8 cellular contexts compared by ENCODE assay signal in genomic region chr2:69026026-69026425, GRCh38. TPM values are rescaled to one million over a fixed set of nuclear protein-coding genes. Genes with fewer than 3 reads are reported as not detected.
DNase-seq lines count a peak whose midpoint lies in the region; ATAC-seq, FAIRE-seq and TF ChIP-seq lines count a peak whose summit lies in the region.

No MANE protein-coding gene starts in this region.

- no peak overlapping the region for H3K4me3 Mint-ChIP-seq in activated naive CD8-positive, alpha-beta T cell treated with anti-CD3 and anti-CD28 coated beads, Interleukin-2, amount 10 ng/mL, durations not matched to agents 7 days and 5 days
- H3K4me3 Mint-ChIP-seq in type B pancreatic cell = no peak overlapping the region

- POLR2A ChIA-PET in activated naive CD8-positive, alpha-beta T cell treated with anti-CD3 and anti-CD28 coated beads, Interleukin-2, amount 10 ng/mL, durations not matched to agents 7 days and 5 days (lab: Charles Lee) = no interaction called here

- H3K36me3 Mint-ChIP-seq in activated naive CD8-positive, alpha-beta T cell treated with anti-CD3 and anti-CD28 coated beads, Interleukin-2, amount 10 ng/mL, durations not matched to agents 7 days and 5 days = no peaks in the 10 kb centered on the region
- H3K36me3 Mint-ChIP-seq in type B pancreatic cell = peaks cover 8% of the 10 kb centered on the region

- TF ChIP-seq CTCF in GM12874 (IDR thresholded peaks at IDR 0.05; ENCODE audit: insufficient read depth, low read depth, low read length) (peak; percentile 49; the same call in 1 of the 2 replicates), type B pancreatic cell (conservative IDR thresholded peaks at IDR 0.05) (peak; percentile 58)

- FAIRE-seq in urothelium cell line (lab: Jason Lieb, UNC) = no peak

- no peaks in the 10 kb centered on the region for H3K9me3 Mint-ChIP-seq in activated naive CD8-positive, alpha-beta T cell treated with anti-CD3 and anti-CD28 coated beads, Interleukin-2, amount 10 ng/mL, durations not matched to agents 7 days and 5 days
- peaks cover 11% of the 10 kb centered on the region for H3K9me3 Mint-ChIP-seq in type B pancreatic cell

- peak; percentile 52 for ATAC-seq in activated naive CD8-positive, alpha-beta T cell treated with anti-CD3 and anti-CD28 coated beads, Interleukin-2, amount 10 ng/mL, durations not matched to agents 7 days and 5 days (ENCODE audit: low read depth)
- no peak for ATAC-seq in HG02840 (IDR thresholded peaks at IDR 0.05; ENCODE audit: low FRiP score, unreplicated experiment)

- H3K27ac Mint-ChIP-seq in activated naive CD8-positive, alpha-beta T cell treated with anti-CD3 and anti-CD28 coated beads, Interleukin-2, amount 10 ng/mL, durations not matched to agents 7 days and 5 days = no peak overlapping the region
- no peak overlapping the region for H3K27ac Mint-ChIP-seq in type B pancreatic cell

- H3K4me1 Mint-ChIP-seq in activated naive CD8-positive, alpha-beta T cell treated with anti-CD3 and anti-CD28 coated beads, Interleukin-2, amount 10 ng/mL, durations not matched to agents 7 days and 5 days = no peaks in the 10 kb centered on the region
- no peaks in the 10 kb centered on the region for H3K4me1 Mint-ChIP-seq in type B pancreatic cell (ENCODE audit: unreplicated experiment)

- H3K27me3 Mint-ChIP-seq in activated naive CD8-positive, alpha-beta T cell treated with anti-CD3 and anti-CD28 coated beads, Interleukin-2, amount 10 ng/mL, durations not matched to agents 7 days and 5 days = peaks cover 25% of the 10 kb centered on the region
- no peaks in the 10 kb centered on the region for H3K27me3 Mint-ChIP-seq in type B pancreatic cell

- DNase-seq in AG08395 (ENCODE audit: low spot score) = peak; percentile 26
- peak; percentile 17 for DNase-seq in NCI-H187 treated with DMSO at 0.1 percent for 48 hours (lab: John Stamatoyannopoulos, UW)
- no peak for DNase-seq in activated naive CD8-positive, alpha-beta T cell treated with anti-CD3 and anti-CD28 coated beads, Interleukin-2, amount 10 ng/mL, durations not matched to agents 7 days and 5 days
- DNase-seq in inferior parietal cortex (ENCODE audit: extremely low spot score) = peak; percentile 60
- no peak for DNase-seq in type B pancreatic cell (ENCODE audit: extremely low spot score, unreplicated experiment)
- DNase-seq in urothelium cell line (ENCODE audit: low spot score) = no peak

RNA-seq across cellular contexts. Expression of gene ANTXR1, which starts 13.0 kb away (rescaled TPM):
- total RNA-seq in activated naive CD8-positive, alpha-beta T cell treated with anti-CD3 and anti-CD28 coated beads, Interleukin-2, amount 10 ng/mL, durations not matched to agents 7 days and 5 days = under 1 TPM; 0.09 to 0.11 TPM
- total RNA-seq in type B pancreatic cell (ENCODE audit: low replicate concordance) = 32.3 and 69.5 TPM in 2 replicates

RNA-seq across cellular contexts. Expression of gene GKN1, which starts 51.6 kb away (rescaled TPM):
- total RNA-seq in activated naive CD8-positive, alpha-beta T cell treated with anti-CD3 and anti-CD28 coated beads, Interleukin-2, amount 10 ng/mL, durations not matched to agents 7 days and 5 days = not detected
- total RNA-seq in type B pancreatic cell (ENCODE audit: low replicate concordance) = 0.36 and 1.7 TPM in 2 replicates

Comparison
In these comparisons a context has a peak if more than half of its experiments do, and no peak if none do; other contexts are left out.
1. DNase-seq: peak in AG08395 (single experiment), NCI-H187 treated with DMSO at 0.1 percent for 48 hours (single experiment) and inferior parietal cortex (single experiment); none in activated naive CD8-positive, alpha-beta T cell treated with anti-CD3 and anti-CD28 coated beads, Interleukin-2, amount 10 ng/mL, durations not matched to agents 7 days and 5 days (single experiment), type B pancreatic cell (single experiment) and urothelium cell line (single experiment).
2. RNA of gene ANTXR1, which starts 13.0 kb away (total RNA-seq): 32.3 to 69.5 TPM in type B pancreatic cell; 0.09 to 0.11 TPM in activated naive CD8-positive, alpha-beta T cell treated with anti-CD3 and anti-CD28 coated beads, Interleukin-2, amount 10 ng/mL, durations not matched to agents 7 days and 5 days; every median in the first group is over 10 times any median in the second.